1 cellular context compared by ENCODE assay signal in genomic region chr1:23475134-23475628, GRCh38.
A peak's percentile ranks its signal among the peaks of the same experiment; 100 is the strongest.
TF ChIP-seq lines count a peak whose summit lies in the region.

No MANE protein-coding gene starts in this region.

TF ChIP-seq in K562, 482 proteins besides CTCF, POLR2A, EP300 and RAD21 (continued from another document):
- TF ChIP-seq YBX1 (IDR thresholded peaks at IDR 0.05) (no peak), BCL6 (CRISPR knock-in tag; IDR thresholded peaks at IDR 0.05) (no peak), NFIC (IDR thresholded peaks at IDR 0.05) (peak; percentile 81), BRCA1 (IDR thresholded peaks at IDR 0.05) (no peak), BRCA1 (CRISPR knock-in tag; IDR thresholded peaks at IDR 0.05) (no peak), ZNF589 (CRISPR knock-in tag; IDR thresholded peaks at IDR 0.05; ENCODE audit: low read depth) (no peak), MBD1 (CRISPR knock-in tag; IDR thresholded peaks at IDR 0.05) (no peak), YY1 (IDR thresholded peaks at IDR 0.05; ENCODE audit: borderline replicate concordance in 1 of 3, control insufficient read depth in 1 of 3, extremely low read depth in 1 of 3, insufficient read depth in 3 of 3, insufficient read length in 1 of 3, insufficient replicate concordance in 2 of 3, low read depth in 1 of 3, low read length in 2 of 3) (no peak), TEAD1 (CRISPR knock-in tag; IDR thresholded peaks at IDR 0.05) (no peak), CAMTA2 (CRISPR knock-in tag; conservative IDR thresholded peaks at IDR 0.05) (no peak), TCFL5 (CRISPR knock-in tag; conservative IDR thresholded peaks at IDR 0.05) (no peak), RREB1 (CRISPR knock-in tag; IDR thresholded peaks at IDR 0.05) (no peak), ZBTB8A (IDR thresholded peaks at IDR 0.05; ENCODE audit: partially characterized antibody) (no peak), THAP7 (CRISPR knock-in tag; IDR thresholded peaks at IDR 0.05) (no peak), THRA (IDR thresholded peaks at IDR 0.05) (no peak)
